Comparison of ENCODE assay signal across 18 cellular contexts in genomic region chr6:33854572-33855030, GRCh38. TPM values are rescaled to one million over a fixed set of nuclear protein-coding genes. Genes with fewer than 3 reads are reported as not detected.
A peak's percentile ranks its signal among the peaks of the same experiment; 100 is the strongest.
DNase-seq lines count a peak whose midpoint lies in the region; TF ChIP-seq lines count a peak whose summit lies in the region.
"Had no signal": no experiment of that assay in that cellular context is flagged by ENCODE, and none has a peak within 500 bp of the region (broad histone marks: within the 10 kb centered on the region; RNA-seq: fewer than 3 reads in every experiment).

No MANE protein-coding gene starts in this region.

- H3K4me2 ChIP-seq in SK-N-SH (no peak overlapping the region), neuronal stem cell (ENCODE audit: insufficient read depth, low read length, poor library complexity, severe bottlenecking) (no peak overlapping the region)

- H4K20me1 ChIP-seq in SK-N-SH (ENCODE audit: insufficient read depth), result no peaks in the 10 kb centered on the region

- intact Hi-C loops in testis (cut with DNase I; ENCODE audit: low total_unique reads), result no loop called here

- peak overlapping the region; percentile 89 for H2AK5ac ChIP-seq in neuronal stem cell (ENCODE audit: low read depth, low read length)

- no peaks in the 10 kb centered on the region for H3F3A ChIP-seq in SK-N-SH (replicated peaks; ENCODE audit: insufficient read depth)

- peaks cover 2% of the 10 kb centered on the region for H3K79me1 ChIP-seq in neuronal stem cell (ENCODE audit: low read depth, low read length)

- H3K27ac ChIP-seq in SK-N-SH (ENCODE audit: low read depth in 2 of 2, low read length in 1 of 2) (no peak overlapping the region), neuronal stem cell (replicated peaks; ENCODE audit: low read length) (no peak overlapping the region), testis (no peak overlapping the region)
- H3K27ac ChIP-seq: tibial nerve had no signal

- H2BK120ac ChIP-seq in neuronal stem cell (ENCODE audit: low read depth, low read length), result no peak overlapping the region

- H2BK5ac ChIP-seq in neuronal stem cell (ENCODE audit: low read length), result no peak overlapping the region

- no peak overlapping the region for H4K8ac ChIP-seq in neuronal stem cell (ENCODE audit: low read depth, low read length)

- H3K36me3 ChIP-seq in SK-N-SH (replicated peaks in 1 of 2; ENCODE audit: control insufficient read depth in 1 of 2, insufficient read depth in 2 of 2, low read length in 1 of 2) (no peaks in the 10 kb centered on the region), neuronal stem cell (replicated peaks in 1 of 2; ENCODE audit: control insufficient read depth in 2 of 2, insufficient read depth in 2 of 2, low read length in 2 of 2) (no peaks in the 10 kb centered on the region), testis (ENCODE audit: low read depth, missing control alignments) (no peaks in the 10 kb centered on the region)
- H3K36me3 ChIP-seq: tibial nerve had no signal

- peak overlapping the region; percentile 84 for H2BK15ac ChIP-seq in neuronal stem cell (ENCODE audit: low read length)

- TF ChIP-seq EP300 in SK-N-SH (IDR thresholded peaks at IDR 0.05; ENCODE audit: borderline replicate concordance in 1 of 2, low read depth in 1 of 2, low read length in 1 of 2), result no peak

- CTCF ChIA-PET in SK-N-SH (lab: Yijun Ruan, JAX), result interaction anchor here (0.5 to 0.7 kb wide), 2 partner anchors 11 to 290 kb away, joined by 3 to 4 read pairs; no protein-coding TSS in a partner anchor

- H4K91ac ChIP-seq in neuronal stem cell (ENCODE audit: low read depth, low read length, poor library complexity), result no peak overlapping the region

- peak overlapping the region; percentile 58 for H3K4ac ChIP-seq in neuronal stem cell (ENCODE audit: low read length)

- no peak for TF ChIP-seq RAD21 in SK-N-SH (IDR thresholded peaks at IDR 0.05; ENCODE audit: low read length)

- H3K4me3 ChIP-seq in SK-N-SH (ENCODE audit: low read depth in 2 of 2, low read length in 1 of 2) (no peak overlapping the region), neuronal stem cell (ENCODE audit: low read length in 2 of 2) (no peak overlapping the region), testis (no peak overlapping the region)
- H3K4me3 ChIP-seq: tibial nerve had no signal

- H3K79me2 ChIP-seq in SK-N-SH (ENCODE audit: insufficient read depth), result no peaks in the 10 kb centered on the region

- peak; percentile 22 for DNase-seq in GDM1 (lab: John Stamatoyannopoulos, UW)
- peak; percentile 33 for DNase-seq in NCI-H1694 (lab: John Stamatoyannopoulos, UW)
- DNase-seq in SK-N-SH, result no peak
- no peak for DNase-seq in neuronal stem cell (ENCODE audit: low spot score)
- no peak for DNase-seq in NCI-H2081 treated with DMSO at 0.1 percent for 48 hours (lab: John Stamatoyannopoulos, UW)
- DNase-seq in activated naive CD4-positive, alpha-beta T cell treated with Interleukin-2 at 50 U/mL for 16 hours, result no peak
- DNase-seq in NK-92 (lab: John Stamatoyannopoulos, UW; ENCODE audit: unreplicated experiment), result no peak
- DNase-seq in testis, result no peak
- DNase-seq: activated CD8-positive, alpha-beta T cell treated with anti-CD3 and anti-CD28 coated beads for 36 hours; activated naive CD4-positive, alpha-beta T cell treated with anti-CD3 and anti-CD28 coated beads for 36 hours; CD4-positive, alpha-beta memory T cell; NCI-H1930; occipital lobe; stimulated activated CD4-positive, alpha-beta T cell treated with anti-CD3 and anti-CD28 coated beads, Interleukin-15, amount 100 ng/mL, for 24 hours; T-helper 9 cell had no signal

- POLR2A ChIA-PET in SK-N-SH (lab: Yijun Ruan, JAX), result no interaction called here

- TF ChIP-seq CTCF in SK-N-SH (IDR thresholded peaks at IDR 0.05) (no peak), testis (IDR thresholded peaks at IDR 0.05) (no peak)

- peak overlapping the region; percentile 3 for H3K18ac ChIP-seq in neuronal stem cell (ENCODE audit: low read length)

- no peak for TF ChIP-seq POLR2A in testis (IDR thresholded peaks at IDR 0.05)

- H3K4me1 ChIP-seq in SK-N-SH (ENCODE audit: control insufficient read depth in 1 of 2, insufficient read depth in 2 of 2, low read depth in 1 of 2, low read length in 1 of 2) (peaks cover 0 to 7% of the 10 kb centered on the region in 2 experiments; a peak in 1 of 4 replicates), neuronal stem cell (ENCODE audit: control insufficient read depth in 2 of 2, insufficient read depth in 1 of 2, low read depth in 1 of 2, low read length in 2 of 2) (peaks cover 0 to 2% of the 10 kb centered on the region in 2 donors), testis (no peaks in the 10 kb centered on the region)

- no peak overlapping the region for H3K9ac ChIP-seq in SK-N-SH
- H3K9ac ChIP-seq in neuronal stem cell (ENCODE audit: low read depth, low read length, poor library complexity), result no peak overlapping the region

- H3K27me3 ChIP-seq in SK-N-SH (ENCODE audit: insufficient read depth) (no peaks in the 10 kb centered on the region), neuronal stem cell (ENCODE audit: control insufficient read depth in 3 of 3, insufficient read depth in 3 of 3, low read depth in 1 of 3, low read length in 3 of 3) (peaks cover 0 to 70% (median 0%) of the 10 kb centered on the region in 3 experiments), testis (no peaks in the 10 kb centered on the region)

- 64% methylated on average over 11 of the region's 14 CpGs for WGBS in SK-N-SH (ENCODE audit: low lambda C conversion rate)
- WGBS in neuronal stem cell (ENCODE audit: extremely low coverage in 2 of 2, insufficient read length in 2 of 2, insufficient replicate concordance in 1 of 2), 2 donors, result no CpG with 5 or more reads among the region's 14 CpGs
- WGBS in testis, 2 donors, result 62 to 67% methylated on average over 12 to 14 of the region's 14 CpGs

- no peak overlapping the region for H2BK12ac ChIP-seq in neuronal stem cell (ENCODE audit: low read length)

- H3K23ac ChIP-seq in neuronal stem cell (ENCODE audit: low read depth, low read length, poor library complexity), result peak overlapping the region; percentile 77

- H3K9me3 ChIP-seq in SK-N-SH, result no peaks in the 10 kb centered on the region
- H3K9me3 ChIP-seq in neuronal stem cell (replicated peaks in 1 of 2; ENCODE audit: control insufficient read depth in 2 of 2, insufficient read depth in 1 of 2, low read depth in 1 of 2, low read length in 2 of 2), result no peaks in the 10 kb centered on the region
- no peaks in the 10 kb centered on the region for H3K9me3 ChIP-seq in testis
- H3K9me3 ChIP-seq: tibial nerve had no signal

- H3K9me2 ChIP-seq in SK-N-SH, result no peaks in the 10 kb centered on the region

- H2AFZ ChIP-seq in SK-N-SH (ENCODE audit: low read depth) (no peak overlapping the region), neuronal stem cell (ENCODE audit: low read length) (no peak overlapping the region)

- H3K14ac ChIP-seq in neuronal stem cell (ENCODE audit: low read length), result no peak overlapping the region

TF ChIP-seq in SK-N-SH, 30 proteins besides CTCF, POLR2A, EP300 and RAD21:
- TF ChIP-seq PBX3 (IDR thresholded peaks at IDR 0.05), result peak; percentile 39
- no peak for TF ChIP-seq SIN3A (IDR thresholded peaks at IDR 0.05; ENCODE audit: borderline replicate concordance, low read depth, low read length)

RNA-seq across cellular contexts. Expression of gene MLN, which starts 50.8 kb away (rescaled TPM):
- polyA plus RNA-seq in SK-N-SH (2012; rRNA removed), result not detected in 2 replicates
- polyA plus RNA-seq in SK-N-SH (2012; cell fraction: cytosol; rRNA removed), result not detected in 2 replicates
- not detected in 2 replicates for polyA plus RNA-seq in SK-N-SH (2012; cell fraction: nucleus; rRNA removed)
- polyA plus RNA-seq in neuronal stem cell (2013, experiment 1 of 2), result not detected
- not detected for polyA plus RNA-seq in neuronal stem cell (2013, experiment 2 of 2)
- total RNA-seq in testis, result not detected
- polyA plus RNA-seq in testis (ENCODE audit: insufficient read depth, low read depth, low replicate concordance), result not detected
- total RNA-seq: activated CD8-positive, alpha-beta T cell treated with anti-CD3 and anti-CD28 coated beads for 36 hours; activated naive CD4-positive, alpha-beta T cell treated with anti-CD3 and anti-CD28 coated beads for 36 hours; CD4-positive, alpha-beta memory T cell; esophagus mucosa; HepG2; occipital lobe; tibial nerve had no signal
- polyA plus RNA-seq: CD4-positive, alpha-beta memory T cell; HepG2 had no signal

Comparison
In these comparisons a context has a peak if more than half of its experiments do, and no peak if none do; other contexts are left out.
1. DNase-seq: peak in GDM1 (single experiment) and NCI-H1694 (single experiment); none in SK-N-SH (single experiment), neuronal stem cell (single experiment), NCI-H2081 treated with DMSO at 0.1 percent for 48 hours (single experiment), activated naive CD4-positive, alpha-beta T cell treated with Interleukin-2 at 50 U/mL for 16 hours (single experiment), NK-92 (single experiment) and testis (single experiment).